23 cellular contexts compared by ENCODE assay signal in genomic region chr16:5054876-5055865, GRCh38. TPM values are rescaled to one million over a fixed set of nuclear protein-coding genes. Genes with fewer than 3 reads are reported as not detected.
"Had no signal": no experiment of that assay in that cellular context is flagged by ENCODE, and none has a peak within 500 bp of the region (broad histone marks: within the 10 kb centered on the region; RNA-seq: fewer than 3 reads in every experiment).

No MANE protein-coding gene starts in this region.

- DNase-seq: effector CD4-positive, alpha-beta T cell; endodermal cell; erythroblast; hypothalamus; mesenchymal stem cell; midbrain; stimulated activated CD4-positive, alpha-beta T cell treated with anti-CD3 and anti-CD28 coated beads, Interleukin-2, amount 100 ng/mL, for 24 hours; stimulated activated CD4-positive, alpha-beta T cell treated with anti-CD3 and anti-CD28 coated beads, Interleukin-4, amount 100 ng/mL, for 4 hours; stimulated activated naive B cell treated with anti-CD40 and anti-IgM and Interleukin-4, amounts not matched to agents 10 μg/mL and 1 μg/mL and 100 μg/mL, for 72 hours; stimulated activated naive CD8-positive, alpha-beta T cell treated with anti-CD3 and anti-CD28 coated beads, Interleukin-15, amount 100 ng/mL, for 72 hours; testis had no signal

- H3K27ac ChIP-seq: coronary artery, heart left ventricle, left lung, parathyroid adenoma, testis, tibial nerve had no signal

- ATAC-seq: heart left ventricle, sciatic nerve had no signal

- H3K9me3 ChIP-seq: left lung, testis, tibial nerve had no signal

- H3K36me3 ChIP-seq: heart left ventricle had no signal

- H3K27me3 ChIP-seq: heart left ventricle, left lung, testis, tibial nerve had no signal

- H3K4me1 ChIP-seq: left lung, parathyroid adenoma, testis, tibial nerve had no signal

- H3K4me3 ChIP-seq: coronary artery, heart left ventricle, left lung, lung, testis, tibial nerve had no signal

RNA-seq across cellular contexts. Expression of gene C16orf89, which starts 10.6 kb away (rescaled TPM):
- total RNA-seq: dermis microvascular lymphatic vessel endothelial cell; endothelial cell of umbilical vein; natural killer cell treated with Interleukin-12 subunit alpha and Interleukin-12 subunit beta and Interleukin-15 and Interleukin-18, amount 100 ng/mL, for 72 hours; pulmonary artery endothelial cell had no signal
- polyA plus RNA-seq: endothelial cell of umbilical vein, keratinocyte had no signal
